Comparison of ENCODE assay signal across 12 cellular contexts in the genomic region with DNA sequence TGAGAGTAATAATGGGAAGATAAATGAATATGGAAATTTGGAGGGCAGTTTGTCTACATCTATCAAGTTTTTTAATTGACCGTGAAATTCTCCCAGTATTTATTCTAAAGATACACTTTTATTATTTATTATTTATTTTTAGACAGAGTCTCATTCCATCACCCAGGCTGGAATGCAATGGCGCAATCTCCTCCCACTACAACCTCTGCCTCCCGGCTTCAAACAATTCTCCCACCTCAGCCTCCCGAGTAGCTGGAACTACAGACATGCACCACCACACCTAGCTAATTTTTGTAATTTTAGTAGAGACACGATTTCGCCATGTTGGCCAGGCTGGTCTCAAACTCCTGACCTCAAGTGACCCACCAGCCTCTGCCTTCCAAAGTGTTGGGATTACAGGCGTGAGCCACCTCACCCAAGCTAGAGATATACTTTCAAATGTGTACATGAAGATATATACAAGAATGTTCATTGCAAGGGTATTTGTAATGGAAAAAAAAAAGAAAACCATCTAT.
DNase-seq lines count a peak whose midpoint lies in the region; ATAC-seq and TF ChIP-seq lines count a peak whose summit lies in the region.
"Had no signal": no experiment of that assay in that cellular context is flagged by ENCODE, and none has a peak within 500 bp of the region (broad histone marks: within the 10 kb centered on the region; RNA-seq: fewer than 3 reads in every experiment).

No MANE protein-coding gene starts in this region.

- POLR2A ChIA-PET in IMR-90 (lab: Charles Lee; ENCODE audit: unreplicated experiment), result no interaction called here

- no peaks in the 10 kb centered on the region for H3K27me3 ChIP-seq in IMR-90 (ENCODE audit: control insufficient read depth, insufficient read depth, low read length)
- no peaks in the 10 kb centered on the region for H3K27me3 ChIP-seq in subcutaneous abdominal adipose tissue (ENCODE audit: control insufficient read depth in 5 of 5, insufficient read depth in 4 of 5, low read length in 5 of 5)
- H3K27me3 ChIP-seq in ovary, result no peaks in the 10 kb centered on the region
- H3K27me3 ChIP-seq in Karpas-422 (ENCODE audit: low read length), result no peaks in the 10 kb centered on the region
- H3K27me3 ChIP-seq: BLaER1 treated with 17β-estradiol and CSF1 and Interleukin-3, amounts not matched to agents 10 nM and 100 nM had no signal

- H3K27ac ChIP-seq in IMR-90 (ENCODE audit: insufficient read depth, low read length) (no peak overlapping the region), subcutaneous abdominal adipose tissue (ENCODE audit: low read depth, low read length) (peak overlapping the region; percentile 70), ovary (no peak overlapping the region), Karpas-422 (ENCODE audit: low read length) (no peak overlapping the region)
- H3K27ac ChIP-seq: BLaER1 treated with 17β-estradiol and CSF1 and Interleukin-3, amounts not matched to agents 10 nM and 100 nM had no signal

- TF ChIP-seq RAD21 in IMR-90 (IDR thresholded peaks at IDR 0.05; ENCODE audit: low read length), result no peak

- dilution Hi-C loops in IMR-90 (cut with HindIII; ENCODE audit: low sequenced_read_pairs, unreplicated experiment), result no loop called here

- H3K9me1 ChIP-seq in IMR-90 (ENCODE audit: insufficient read depth, low read length), result peaks cover 7% of the 10 kb centered on the region

- H3K56ac ChIP-seq in IMR-90 (ENCODE audit: extremely low read depth, insufficient read depth, low read length), result no peak overlapping the region

- DNase-seq in EH (ENCODE audit: low read depth) (peak; percentile 19), IMR-90 (no peak), fibroblast of villous mesenchyme (ENCODE audit: low read depth) (peak; percentile 16), ovary (no peak), Karpas-422 (no peak)
- DNase-seq: CD8-positive, alpha-beta T cell; DMS 273 treated with DMSO at 0.1 percent for 48 hours; GF-D8; HCEC 1CT had no signal

- H3K79me2 ChIP-seq in Karpas-422 (ENCODE audit: low read length), result peaks cover 43% of the 10 kb centered on the region

- no peak for TF ChIP-seq POLR2A in IMR-90 (IDR thresholded peaks at IDR 0.05; ENCODE audit: low read depth, low read length)
- no peak for TF ChIP-seq POLR2A in ovary (IDR thresholded peaks at IDR 0.05)

- H4K8ac ChIP-seq in IMR-90 (ENCODE audit: low read depth in 2 of 2, low read length in 2 of 2), result no peak overlapping the region

- intact Hi-C loops in IMR-90 (cut with micrococcal nuclease) (no loop called here), ovary (cut with DNase I) (no loop called here)

- no peak overlapping the region for H4K5ac ChIP-seq in IMR-90 (ENCODE audit: low read depth, low read length)

- H2BK15ac ChIP-seq in IMR-90 (ENCODE audit: low read depth, low read length), result no peak overlapping the region

- H2BK20ac ChIP-seq in IMR-90 (ENCODE audit: low read depth, low read length), result no peak overlapping the region

- no peak for TF ChIP-seq CTCF in IMR-90 (conservative IDR thresholded peaks at IDR 0.05; ENCODE audit: low read depth, low read length)
- TF ChIP-seq CTCF in fibroblast of villous mesenchyme (IDR thresholded peaks at IDR 0.05; ENCODE audit: insufficient read depth, low read depth, low read length), result no peak
- TF ChIP-seq CTCF in ovary (IDR thresholded peaks at IDR 0.05), result no peak

- no peak overlapping the region for H2AK5ac ChIP-seq in IMR-90 (ENCODE audit: low read depth, low read length)

- H3K36me3 ChIP-seq in IMR-90 (ENCODE audit: control insufficient read depth, insufficient read depth, low read length) (no peaks in the 10 kb centered on the region), subcutaneous abdominal adipose tissue (ENCODE audit: control insufficient read depth in 5 of 5, insufficient read depth in 5 of 5, low read length in 5 of 5) (no peaks in the 10 kb centered on the region), ovary (no peaks in the 10 kb centered on the region), Karpas-422 (ENCODE audit: insufficient read depth, low read length) (0 out of 2 replicates have a peak, but pooled peaks cover 7% of the 10 kb centered on the region)

- H3K4me2 ChIP-seq in IMR-90 (ENCODE audit: low read depth, low read length) (no peak overlapping the region), Karpas-422 (ENCODE audit: low read depth, low read length, poor library complexity, severe bottlenecking) (no peak overlapping the region)
- H3K4me2 ChIP-seq: BLaER1 treated with 17β-estradiol and CSF1 and Interleukin-3, amounts not matched to agents 10 nM and 100 nM; GM23338 had no signal

- H3K4ac ChIP-seq in IMR-90 (ENCODE audit: low read depth, low read length), result no peak overlapping the region

- no peak overlapping the region for H3K14ac ChIP-seq in IMR-90 (replicated peaks; ENCODE audit: low read depth, low read length)

- H3K9ac ChIP-seq in IMR-90 (ENCODE audit: low read depth, low read length) (no peak overlapping the region), subcutaneous abdominal adipose tissue (ENCODE audit: low read length in 5 of 5) (no peak overlapping the region), Karpas-422 (ENCODE audit: low read length) (no peak overlapping the region)
- H3K9ac ChIP-seq: BLaER1 treated with 17β-estradiol and CSF1 and Interleukin-3, amounts not matched to agents 10 nM and 100 nM had no signal

- no peak for ATAC-seq in IMR-90 (ENCODE audit: low read depth)
- ATAC-seq: CD8-positive, alpha-beta T cell; GM23338 had no signal

- H3K79me1 ChIP-seq in IMR-90 (ENCODE audit: low read depth in 1 of 2, low read length in 2 of 2), result no peaks in the 10 kb centered on the region; a peak in 1 of 4 replicates

- 93% methylated on average over 3 of the region's 7 CpGs; no CpG with 5 or more reads in 1 of the 2 experiments for WGBS in IMR-90 (ENCODE audit: extremely low coverage in 2 of 2, insufficient read length in 1 of 2), 2 experiments
- 94 to 95% (median 94%) methylated on average over 7 of the region's 7 CpGs for WGBS in ovary, 3 donors

- CTCF ChIA-PET in IMR-90 (lab: Yijun Ruan, JAX), result interaction anchor here (0.7 kb wide), 1 partner anchor 9 kb away, joined by 3 read pairs; no protein-coding TSS in a partner anchor

- H4K20me1 ChIP-seq in IMR-90 (ENCODE audit: insufficient read depth, low read length) (no peaks in the 10 kb centered on the region), Karpas-422 (ENCODE audit: insufficient read depth, low read depth, low read length) (no peaks in the 10 kb centered on the region)

- H3K9me3 ChIP-seq in IMR-90 (ENCODE audit: control insufficient read depth, insufficient read depth, low read length) (no peaks in the 10 kb centered on the region), subcutaneous abdominal adipose tissue (ENCODE audit: control insufficient read depth in 5 of 5, low read length in 5 of 5) (no peaks in the 10 kb centered on the region), ovary (no peaks in the 10 kb centered on the region), Karpas-422 (ENCODE audit: low read length) (no peaks in the 10 kb centered on the region)
- H3K9me3 ChIP-seq: BLaER1 treated with 17β-estradiol and CSF1 and Interleukin-3, amounts not matched to agents 10 nM and 100 nM had no signal

- TF ChIP-seq EP300 in ovary (IDR thresholded peaks at IDR 0.05), result no peak

- H2AK9ac ChIP-seq in IMR-90 (replicated peaks; ENCODE audit: low read depth, low read length, poor library complexity), result no peak overlapping the region

- no TSS peak for BruUV-seq in IMR-90 (replicated peaks; lab: Mats Ljungman, UMichigan)

- H2BK120ac ChIP-seq in IMR-90 (ENCODE audit: low read depth, low read length), result no peak overlapping the region

- H4K91ac ChIP-seq in IMR-90 (ENCODE audit: insufficient read depth, low read depth, low read length), result no peak overlapping the region

- H2BK5ac ChIP-seq in IMR-90 (ENCODE audit: low read depth, low read length, poor library complexity, severe bottlenecking), result no peak overlapping the region

- H3K18ac ChIP-seq in IMR-90 (ENCODE audit: low read depth, low read length), result no peak overlapping the region

- H3K23ac ChIP-seq in IMR-90 (ENCODE audit: low read depth, low read length), result no peak overlapping the region

- in situ Hi-C loops in IMR-90 (cut with MboI; ENCODE audit: low sequenced_read_pairs), result no loop called here

- H3K4me1 ChIP-seq in IMR-90 (ENCODE audit: control insufficient read depth, insufficient read depth, low read length), result peaks cover 5% of the 10 kb centered on the region
- peaks cover 0 to 25% (median 6%) of the 10 kb centered on the region in 5 donors for H3K4me1 ChIP-seq in subcutaneous abdominal adipose tissue (ENCODE audit: control insufficient read depth in 5 of 5, insufficient read depth in 5 of 5, low read length in 5 of 5)
- peaks cover 2% of the 10 kb centered on the region for H3K4me1 ChIP-seq in ovary (ENCODE audit: insufficient read depth)
- peaks cover 34% of the 10 kb centered on the region for H3K4me1 ChIP-seq in Karpas-422 (ENCODE audit: low read length)
- H3K4me1 ChIP-seq: BLaER1 treated with 17β-estradiol and CSF1 and Interleukin-3, amounts not matched to agents 10 nM and 100 nM had no signal

- H3K9me2 ChIP-seq in Karpas-422 (replicated peaks; ENCODE audit: insufficient read depth, low read length), result no peaks in the 10 kb centered on the region

- H3K4me3 ChIP-seq in IMR-90 (ENCODE audit: insufficient read depth, low read depth, low read length) (no peak overlapping the region), fibroblast of villous mesenchyme (ENCODE audit: low read depth, low read length) (no peak overlapping the region), subcutaneous abdominal adipose tissue (ENCODE audit: low read depth in 1 of 5, low read length in 5 of 5) (no peak overlapping the region), ovary (no peak overlapping the region), Karpas-422 (ENCODE audit: low read length) (no peak overlapping the region)
- H3K4me3 ChIP-seq: BLaER1 treated with 17β-estradiol and CSF1 and Interleukin-3, amounts not matched to agents 10 nM and 100 nM; GM23338 had no signal

- H2AFZ ChIP-seq in IMR-90 (replicated peaks; ENCODE audit: low read length, poor library complexity) (no peak overlapping the region), Karpas-422 (ENCODE audit: low read length) (no peak overlapping the region)
- H2AFZ ChIP-seq: GM23338 had no signal

TF ChIP-seq in IMR-90, 13 proteins besides CTCF, POLR2A, EP300 and RAD21:
- TF ChIP-seq CEBPB (IDR thresholded peaks at IDR 0.05; ENCODE audit: low read depth, low read length), result 0 out of 2 replicates have a peak, but pooled peaks have one; percentile 25
- no peak for TF ChIP-seq FOS (IDR thresholded peaks at IDR 0.05; ENCODE audit: low read depth, low read length)

Comparison
In these comparisons a context has a peak if more than half of its experiments do, and no peak if none do; other contexts are left out.
1. DNase-seq: peak in EH (single experiment) and fibroblast of villous mesenchyme (single experiment); none in IMR-90 (single experiment), ovary (0 of 5) and Karpas-422 (single experiment).